ENCODE assay signal across 8 cellular contexts in the genomic region with DNA sequence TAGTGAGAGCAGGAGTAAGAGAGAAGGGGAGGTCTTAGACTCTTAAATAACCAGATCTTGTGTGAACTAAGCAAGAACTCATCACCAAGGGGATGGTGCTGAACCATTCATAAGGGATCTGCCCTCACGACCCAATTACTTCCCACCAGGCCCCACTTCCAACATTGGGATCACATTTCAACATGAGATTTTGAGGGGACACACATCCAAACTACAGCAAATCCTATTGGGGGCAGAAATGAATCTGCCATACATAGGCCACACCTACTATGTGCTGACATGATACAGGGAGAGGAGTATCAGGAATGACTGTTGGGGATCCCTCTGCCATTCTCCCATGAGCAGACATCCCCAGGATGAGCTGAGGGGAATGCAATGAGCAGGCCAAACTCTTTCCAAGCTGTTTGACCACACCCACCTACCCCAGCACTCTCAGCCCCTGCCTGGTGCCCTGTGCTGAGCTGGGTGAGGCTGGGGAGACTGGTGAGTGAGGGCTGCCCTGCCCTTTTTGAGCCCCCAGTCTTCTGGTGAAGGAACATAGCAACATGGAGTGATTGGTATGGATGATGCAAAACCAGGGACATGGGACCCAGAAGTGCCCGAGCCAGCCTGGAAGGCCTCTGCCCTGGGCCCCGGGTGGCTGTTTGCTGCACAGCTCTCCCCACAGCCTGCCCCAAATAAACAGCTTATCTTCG. TPM values are rescaled to one million over a fixed set of nuclear protein-coding genes. Genes with fewer than 3 reads are reported as not detected.
DNase-seq lines count a peak whose midpoint lies in the region; ATAC-seq and TF ChIP-seq lines count a peak whose summit lies in the region.
"Had no signal": no experiment of that assay in that cellular context is flagged by ENCODE, and none has a peak within 500 bp of the region (broad histone marks: within the 10 kb centered on the region; RNA-seq: fewer than 3 reads in every experiment).

No MANE protein-coding gene starts in this region.

- H3K79me2 ChIP-seq in H9 (ENCODE audit: insufficient read depth, low read length) (no peaks in the 10 kb centered on the region; the same call in 1 of the 2 replicates), fibroblast of lung (ENCODE audit: control insufficient read depth, insufficient read depth, low read length) (peaks cover 29% of the 10 kb centered on the region)

- H4K8ac ChIP-seq in H9 (replicated peaks; ENCODE audit: insufficient read length, low read depth, low read length): no peak overlapping the region

- H2BK120ac ChIP-seq in H9 (ENCODE audit: low read depth, low read length, poor library complexity, severe bottlenecking): no peak overlapping the region

- no peak overlapping the region for H3K9ac ChIP-seq in H9 (ENCODE audit: extremely low read depth, insufficient read length, low read length)
- H3K9ac ChIP-seq in fibroblast of lung (ENCODE audit: insufficient read depth, low read length): no peak overlapping the region

- no peak overlapping the region for H3K4ac ChIP-seq in H9 (ENCODE audit: low read depth, low read length)

- H3K36me3 ChIP-seq in SJCRH30 (peaks cover 23% of the 10 kb centered on the region), fibroblast of lung (ENCODE audit: control insufficient read depth, insufficient read depth, low read length) (peaks cover 10% of the 10 kb centered on the region)

- H3K27ac ChIP-seq in H9 (ENCODE audit: insufficient read length, low read depth, low read length) (no peak overlapping the region), SJCRH30 (peak overlapping the region; percentile 86), fibroblast of lung (ENCODE audit: insufficient read depth, low read length) (peak overlapping the region; percentile 92)

- no peak overlapping the region for H3T11ph ChIP-seq in H9 (ENCODE audit: low read length)

- H3K4me3 ChIP-seq in SJCRH30 (peak overlapping the region; percentile 94), fibroblast of lung (replicated peaks in 1 of 4; ENCODE audit: control extremely low read depth in 1 of 4, insufficient read depth in 1 of 4, low read depth in 3 of 4, low read length in 4 of 4) (peak overlapping the region in 3 of 4 experiments; percentile 75 to 81 (median 76)), skeletal muscle cell (ENCODE audit: low read depth, low read length) (peak overlapping the region; percentile 85)

- peaks cover 23% of the 10 kb centered on the region in 2 experiments for H3K4me1 Mint-ChIP-seq in H9

- H4K20me1 ChIP-seq in H9 (ENCODE audit: control insufficient read depth, insufficient read depth, insufficient read length) (no peaks in the 10 kb centered on the region), fibroblast of lung (ENCODE audit: control insufficient read depth, extremely low read depth, insufficient read depth, low read length) (no peaks in the 10 kb centered on the region)

- no peak overlapping the region for H2AK5ac ChIP-seq in H9 (ENCODE audit: insufficient read length, low read length)

- H2BK20ac ChIP-seq in H9 (ENCODE audit: low read depth, low read length, poor library complexity, severe bottlenecking): no peak overlapping the region

- peaks cover 9% of the 10 kb centered on the region for H3K23me2 ChIP-seq in H9 (ENCODE audit: insufficient read length, low read depth, low read length, poor library complexity, severe bottlenecking)

- H2BK12ac ChIP-seq in H9 (ENCODE audit: insufficient read length, low read depth, low read length): no peak overlapping the region

- H4K5ac ChIP-seq in H9 (ENCODE audit: insufficient read length, low read depth, low read length): no peak overlapping the region

- H3K9me3 ChIP-seq in H9 (ENCODE audit: control insufficient read depth, low read depth, low read length) (no peaks in the 10 kb centered on the region), SJCRH30 (replicated peaks) (no peaks in the 10 kb centered on the region), fibroblast of lung (ENCODE audit: control insufficient read depth, insufficient read depth, low read depth, low read length) (no peaks in the 10 kb centered on the region)

- H2AFZ ChIP-seq in H9 (ENCODE audit: low read length): no peak overlapping the region
- H2AFZ ChIP-seq in fibroblast of lung (ENCODE audit: low read length): peak overlapping the region; percentile 97

- H3K9me3 Mint-ChIP-seq in H9: no peaks in the 10 kb centered on the region

- no peak overlapping the region for H3K56ac ChIP-seq in H9 (ENCODE audit: insufficient read length, low read depth, low read length)

- H3K36me3 Mint-ChIP-seq in H9 (ENCODE audit: insufficient read depth in 1 of 3, low read depth in 3 of 3): peaks cover 10 to 33% (median 30%) of the 10 kb centered on the region in 3 experiments; a peak in 6 of 7 replicates

- no peak overlapping the region for H2BK15ac ChIP-seq in H9 (ENCODE audit: low read depth, low read length)

- ATAC-seq in HG03469 (IDR thresholded peaks at IDR 0.05; ENCODE audit: unreplicated experiment) (no peak), HG03108 (IDR thresholded peaks at IDR 0.05; ENCODE audit: unreplicated experiment) (no peak)

- no peak overlapping the region for H3K14ac ChIP-seq in H9 (ENCODE audit: insufficient read depth, low read length)

- no peak overlapping the region for H3K18ac ChIP-seq in H9 (ENCODE audit: insufficient read length, low read depth, low read length)

- no CpG with 5 or more reads among the region's 4 CpGs for WGBS in H9 (ENCODE audit: extremely low coverage, insufficient read length, low lambda C conversion rate)

- H3K23ac ChIP-seq in H9 (ENCODE audit: insufficient read length, low read depth, low read length): no peak overlapping the region

- no peak for TF ChIP-seq CTCF in H9 (conservative IDR thresholded peaks at IDR 0.05)
- no peak for TF ChIP-seq CTCF in fibroblast of lung (conservative IDR thresholded peaks at IDR 0.05 in 1 of 2, IDR thresholded peaks at IDR 0.05 in 1 of 2; ENCODE audit: low read depth in 1 of 2, low read length in 2 of 2)

- H3K4me2 ChIP-seq in H9 (ENCODE audit: insufficient read depth, insufficient read length, low read length) (peak overlapping the region; percentile 91), fibroblast of lung (ENCODE audit: extremely low read depth, insufficient read depth, low read length) (peak overlapping the region; percentile 100)

- no peaks in the 10 kb centered on the region for H3K27me3 Mint-ChIP-seq in H9 (ENCODE audit: low read depth)

- H3K4me1 ChIP-seq in H9 (ENCODE audit: insufficient read depth, low read length): no peaks in the 10 kb centered on the region
- peaks cover 6% of the 10 kb centered on the region; the same call in 1 of the 2 replicates for H3K4me1 ChIP-seq in SJCRH30
- H3K4me1 ChIP-seq in fibroblast of lung (ENCODE audit: control insufficient read depth, extremely low read depth, insufficient read depth, low read length): peaks cover 9% of the 10 kb centered on the region

- peak overlapping the region; percentile 84 to 92 for H3K4me3 Mint-ChIP-seq in H9

- H3K27me3 ChIP-seq in H9 (ENCODE audit: insufficient read depth, low read length) (no peaks in the 10 kb centered on the region), SJCRH30 (no peaks in the 10 kb centered on the region), fibroblast of lung (ENCODE audit: control insufficient read depth, insufficient read depth, low read length) (no peaks in the 10 kb centered on the region)

- no peak overlapping the region for H4K91ac ChIP-seq in H9 (ENCODE audit: insufficient read length, low read depth, low read length)

- H3K27ac Mint-ChIP-seq in H9: peak overlapping the region in 2 of 3 experiments; percentile 76 to 96; a peak in 2 of 7 replicates

- no peaks in the 10 kb centered on the region for H3K79me1 ChIP-seq in H9 (ENCODE audit: insufficient read depth, low read depth, low read length, poor library complexity, severe bottlenecking)

- H2BK5ac ChIP-seq in H9 (ENCODE audit: insufficient read length, low read length): no peak overlapping the region

- DNase-seq in H9 (no peak), SJCRH30 (peak in 1 of 2 experiments; percentile 42), fibroblast of lung (ENCODE audit: low read depth in 2 of 2) (no peak), skeletal muscle cell (ENCODE audit: low read depth) (no peak), RKO (ENCODE audit: low spot score) (no peak)
- DNase-seq: activated CD4-positive, alpha-beta T cell treated with anti-CD3 and anti-CD28 coated beads for 4 hours had no signal

RNA-seq across cellular contexts. Expression of gene GTSE1, which starts 1.2 kb away (rescaled TPM):
- total RNA-seq in H9 (2021): 40.6 and 42.6 TPM in 2 replicates
- total RNA-seq in SJCRH30 (2014; rRNA removed; shearing (Covaris generic)): 48.1 and 57.8 TPM in 2 replicates
- 0.26 and 2.0 TPM in 2 replicates for total RNA-seq in fibroblast of lung
- 3.6 and 13.7 TPM in 2 replicates for polyA plus RNA-seq in fibroblast of lung
- 4.1 and 15.7 TPM in 2 replicates for polyA plus RNA-seq in fibroblast of lung (2012)
- polyA minus RNA-seq in fibroblast of lung (ENCODE audit: low replicate concordance): 0.71 and 7.7 TPM in 2 replicates

RNA-seq across cellular contexts. Expression of gene TTC38, which starts 27.6 kb away (rescaled TPM):
- 30.2 and 31.5 TPM in 2 replicates for total RNA-seq in H9 (2021)
- 13.2 and 18.0 TPM in 2 replicates for total RNA-seq in SJCRH30 (2014; rRNA removed; shearing (Covaris generic))
- total RNA-seq in fibroblast of lung: 24.9 and 27.6 TPM in 2 replicates
- 17.6 and 34.3 TPM in 2 replicates for polyA plus RNA-seq in fibroblast of lung
- 19.4 and 34.0 TPM in 2 replicates for polyA plus RNA-seq in fibroblast of lung (2012)
- polyA minus RNA-seq in fibroblast of lung (ENCODE audit: low replicate concordance): 26.1 and 48.7 TPM in 2 replicates

RNA-seq across cellular contexts. Expression of gene PKDREJ, which starts 32.3 kb away (rescaled TPM):
- total RNA-seq in H9 (2021) (0.04 and 0.09 TPM in 2 replicates), fibroblast of lung (under 0.01 TPM in 2 replicates)
- 0.02 TPM in 1 of 2 replicates, not detected in the other for total RNA-seq in SJCRH30 (2014; rRNA removed; shearing (Covaris generic))
- polyA plus RNA-seq in fibroblast of lung: 0.01 TPM in 1 of 2 replicates, not detected in the other
- 0.03 and 0.05 TPM in 2 replicates for polyA plus RNA-seq in fibroblast of lung (2012)
- not detected in 2 replicates for polyA minus RNA-seq in fibroblast of lung (ENCODE audit: low replicate concordance)

RNA-seq across cellular contexts. Expression of gene TRMU, which starts 40.1 kb away (rescaled TPM):
- total RNA-seq in H9 (2021) (82.5 and 86.3 TPM in 2 replicates), fibroblast of lung (20.5 and 22.1 TPM in 2 replicates)
- total RNA-seq in SJCRH30 (2014; rRNA removed; shearing (Covaris generic)): 79.9 and 94.8 TPM in 2 replicates
- polyA plus RNA-seq in fibroblast of lung: 18.4 and 21.9 TPM in 2 replicates
- 20.3 and 25.5 TPM in 2 replicates for polyA plus RNA-seq in fibroblast of lung (2012)
- polyA minus RNA-seq in fibroblast of lung (ENCODE audit: low replicate concordance): 6.2 and 15.4 TPM in 2 replicates

RNA-seq across cellular contexts. Expression of gene CDPF1, which starts 45.3 kb away (rescaled TPM):
- total RNA-seq in H9 (2021) (8.1 and 8.5 TPM in 2 replicates), fibroblast of lung (8.0 and 8.3 TPM in 2 replicates)
- 9.0 and 12.1 TPM in 2 replicates for total RNA-seq in SJCRH30 (2014; rRNA removed; shearing (Covaris generic))
- 6.5 and 7.7 TPM in 2 replicates for polyA plus RNA-seq in fibroblast of lung
- polyA plus RNA-seq in fibroblast of lung (2012): 6.0 and 7.3 TPM in 2 replicates
- 5.5 and 7.2 TPM in 2 replicates for polyA minus RNA-seq in fibroblast of lung (ENCODE audit: low replicate concordance)

Comparison
In these comparisons a context has a peak if more than half of its experiments do, and no peak if none do; other contexts are left out.
1. RNA of gene GTSE1, which starts 1.2 kb away (total RNA-seq): 48.1 to 57.8 TPM in SJCRH30 and 40.6 to 42.6 TPM in H9; 0.26 to 2.0 TPM in fibroblast of lung; every median in the first group is over 10 times any median in the second.
2. Peak in every context shown above with its lines, with median percentiles within 50 percentile points of each other: H3K4me3 ChIP-seq.